24 cellular contexts compared by ENCODE assay signal in the genomic region with DNA sequence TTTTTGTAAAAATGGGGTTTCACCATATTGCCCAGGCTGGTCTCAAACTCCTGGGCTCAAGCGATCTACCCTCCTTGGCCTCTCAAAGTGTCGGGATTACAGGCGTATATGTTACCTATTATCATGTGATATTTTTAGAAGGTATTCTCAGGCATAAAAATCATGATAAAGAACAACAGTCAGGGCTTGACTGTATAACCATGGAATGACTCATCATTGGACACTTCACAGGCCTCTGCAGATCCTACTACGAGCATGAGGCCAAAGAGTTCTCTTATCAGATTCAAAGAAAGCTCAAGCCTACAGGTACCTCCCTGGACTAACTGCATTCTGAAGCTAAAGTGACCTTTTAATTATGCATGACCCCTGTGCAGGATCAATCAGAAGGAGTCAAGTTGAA.
DNase-seq lines count a peak whose midpoint lies in the region; FAIRE-seq and TF ChIP-seq lines count a peak whose summit lies in the region.
"Had no signal": no experiment of that assay in that cellular context is flagged by ENCODE, and none has a peak within 500 bp of the region (broad histone marks: within the 10 kb centered on the region; RNA-seq: fewer than 3 reads in every experiment).

No MANE protein-coding gene starts in this region.

- H3K4ac ChIP-seq in mesenchymal stem cell (ENCODE audit: low read depth in 1 of 2, low read length in 2 of 2), result no peak overlapping the region

- CTCF ChIA-PET in endothelial cell of umbilical vein (lab: Charles Lee), result no interaction called here
- CTCF ChIA-PET in activated CD4-positive, alpha-beta T cell treated with anti-CD3 and anti-CD28 coated beads, Interleukin-2, amount 10 ng/mL, durations not matched to agents 7 days and 5 days (lab: Charles Lee), result no interaction called here

- H4K8ac ChIP-seq in mesenchymal stem cell (ENCODE audit: low read length), result no peak overlapping the region

- no peak overlapping the region for H3K23ac ChIP-seq in mesenchymal stem cell (ENCODE audit: low read length in 2 of 2)

- no peaks in the 10 kb centered on the region for H3K4me1 Mint-ChIP-seq in activated CD4-positive, alpha-beta T cell treated with anti-CD3 and anti-CD28 coated beads, Interleukin-2, amount 10 ng/mL, durations not matched to agents 7 days and 5 days

- BruUV-seq in endothelial cell of umbilical vein (replicated peaks; lab: Mats Ljungman, UMichigan), result no TSS peak

- no peak overlapping the region for H3K18ac ChIP-seq in mesenchymal stem cell (ENCODE audit: low read depth in 1 of 2, low read length in 2 of 2)

- no peak for TF ChIP-seq CTCF in endothelial cell of umbilical vein (IDR thresholded peaks at IDR 0.05; ENCODE audit: extremely low read depth in 1 of 2, insufficient read depth in 1 of 2, low read depth in 1 of 2, low read length in 2 of 2)
- no peak for TF ChIP-seq CTCF in left ventricle myocardium inferior (IDR thresholded peaks at IDR 0.05; ENCODE audit: borderline replicate concordance)

- no peaks in the 10 kb centered on the region for H3K79me1 ChIP-seq in mesenchymal stem cell (replicated peaks; ENCODE audit: low read length, poor library complexity, severe bottlenecking)

- no peak overlapping the region for H4K91ac ChIP-seq in mesenchymal stem cell (ENCODE audit: low read length)

- no peak overlapping the region for H2BK15ac ChIP-seq in mesenchymal stem cell (ENCODE audit: low read depth, poor library complexity, severe bottlenecking)

- H3K36me3 ChIP-seq in endothelial cell of umbilical vein (ENCODE audit: control insufficient read depth in 2 of 2, extremely low read depth in 1 of 2, insufficient read depth in 2 of 2, low read length in 2 of 2), result no peaks in the 10 kb centered on the region
- H3K36me3 ChIP-seq in mesenchymal stem cell (ENCODE audit: control insufficient read depth in 1 of 2, insufficient read depth in 2 of 2, low read depth in 1 of 2, low read length in 2 of 2), result no peaks in the 10 kb centered on the region
- no peaks in the 10 kb centered on the region for H3K36me3 ChIP-seq in left ventricle myocardium inferior
- H3K36me3 ChIP-seq: adrenal gland, vagina had no signal

- no peaks in the 10 kb centered on the region for H3K9me1 ChIP-seq in endothelial cell of umbilical vein (replicated peaks; ENCODE audit: control insufficient read depth, extremely low read depth, insufficient read depth, low read length)

- no peak overlapping the region for H3K4me2 ChIP-seq in endothelial cell of umbilical vein (ENCODE audit: insufficient read depth, low read length)
- no peak overlapping the region for H3K4me2 ChIP-seq in mesenchymal stem cell (ENCODE audit: low read length, poor library complexity, severe bottlenecking)
- H3K4me2 ChIP-seq: KMS-11 had no signal

- H3K27ac ChIP-seq in endothelial cell of umbilical vein (ENCODE audit: insufficient read depth, low read depth, low read length), result no peak overlapping the region
- H3K27ac ChIP-seq in mesenchymal stem cell (ENCODE audit: low read length, poor library complexity, severe bottlenecking), result no peak overlapping the region
- no peak overlapping the region for H3K27ac ChIP-seq in left ventricle myocardium inferior (replicated peaks)
- H3K27ac ChIP-seq: adrenal gland, KMS-11, vagina had no signal

- H2BK12ac ChIP-seq in mesenchymal stem cell (ENCODE audit: low read length in 2 of 2), result no peak overlapping the region

- no peak overlapping the region for H3K4me3 Mint-ChIP-seq in activated CD4-positive, alpha-beta T cell treated with anti-CD3 and anti-CD28 coated beads, Interleukin-2, amount 10 ng/mL, durations not matched to agents 7 days and 5 days
- H3K4me3 Mint-ChIP-seq: CD8-positive, alpha-beta T cell; neural crest cell; T-helper 1 cell treated with Interleukin-12 subunit alpha and Interleukin-12 subunit beta and Interleukin-4 antibody, amounts not matched to agents 30 μg/mL and 1 μg/mL, for 36 hours had no signal

- H2BK120ac ChIP-seq in mesenchymal stem cell (ENCODE audit: low read depth, low read length), result no peak overlapping the region

- no peaks in the 10 kb centered on the region for H3K79me2 ChIP-seq in endothelial cell of umbilical vein (ENCODE audit: control insufficient read depth, insufficient read depth, low read length)

- no peak overlapping the region for H3K27ac Mint-ChIP-seq in activated CD4-positive, alpha-beta T cell treated with anti-CD3 and anti-CD28 coated beads, Interleukin-2, amount 10 ng/mL, durations not matched to agents 7 days and 5 days
- H3K27ac Mint-ChIP-seq: CD8-positive, alpha-beta T cell; progenitor cell of endocrine pancreas; T-helper 1 cell treated with Interleukin-12 subunit alpha and Interleukin-12 subunit beta and Interleukin-4 antibody, amounts not matched to agents 30 μg/mL and 1 μg/mL, for 36 hours had no signal

- 4% methylated on average over 1 of the region's 4 CpGs for WGBS in mesenchymal stem cell

- TF ChIP-seq POLR2A in endothelial cell of umbilical vein (IDR thresholded peaks at IDR 0.05; ENCODE audit: low read depth, low read length), result no peak
- no peak for TF ChIP-seq POLR2A in GM12892 (IDR thresholded peaks at IDR 0.05; ENCODE audit: low read depth, low read length)

- no peak overlapping the region for H3K14ac ChIP-seq in mesenchymal stem cell (ENCODE audit: low read length in 2 of 2)

- DNase-seq in EH (ENCODE audit: low read depth) (peak; percentile 45), RCC 7860 (ENCODE audit: low spot score) (peak; percentile 83), endothelial cell of umbilical vein (ENCODE audit: low read depth, low spot score) (no peak), mesenchymal stem cell (peak; percentile 39), left ventricle myocardium inferior (no peak), GM12892 (ENCODE audit: insufficient read length) (no peak)
- DNase-seq in activated CD4-positive, alpha-beta T cell treated with anti-CD3 and anti-CD28 coated beads, Interleukin-2, amount 10 ng/mL, durations not matched to agents 7 days and 5 days, result no peak
- DNase-seq in activated naive CD4-positive, alpha-beta T cell treated with Interleukin-2 at 50 U/mL for 16 hours, result no peak
- DNase-seq: activated gamma-delta T cell; adrenal gland; CD8-positive, alpha-beta T cell; DND-41; effector CD8-positive, alpha-beta T cell; hippocampal formation; left cardiac atrium; NCI-H1105 treated with DMSO at 0.1 percent for 48 hours; NCI-H524; SHP77; stimulated activated CD4-positive, alpha-beta T cell treated with anti-CD3 and anti-CD28 coated beads, Interleukin-4, amount 100 ng/mL, for 24 hours had no signal

- H2AK5ac ChIP-seq in mesenchymal stem cell (ENCODE audit: low read length, severe bottlenecking), result no peak overlapping the region

- H4K20me1 ChIP-seq in endothelial cell of umbilical vein (replicated peaks; ENCODE audit: control insufficient read depth, extremely low read depth, insufficient read depth, low read length), result no peaks in the 10 kb centered on the region

- intact Hi-C loops in endothelial cell of umbilical vein (cut with micrococcal nuclease), result no loop called here
- intact Hi-C loops in left ventricle myocardium inferior (cut with micrococcal nuclease), result no loop called here

- H3K9ac ChIP-seq in endothelial cell of umbilical vein (replicated peaks; ENCODE audit: extremely low read depth, insufficient read depth, low read length), result no peak overlapping the region
- no peak overlapping the region for H3K9ac ChIP-seq in mesenchymal stem cell (ENCODE audit: low read length)
- H3K9ac ChIP-seq: KMS-11 had no signal

- H3K4me1 ChIP-seq in endothelial cell of umbilical vein (ENCODE audit: control insufficient read depth, extremely low read depth, insufficient read depth, low read length) (no peaks in the 10 kb centered on the region), mesenchymal stem cell (ENCODE audit: control insufficient read depth, insufficient read depth, low read depth, low read length) (peaks cover 2% of the 10 kb centered on the region), left ventricle myocardium inferior (no peaks in the 10 kb centered on the region)
- H3K4me1 ChIP-seq: vagina had no signal

- POLR2A ChIA-PET in endothelial cell of umbilical vein (lab: Charles Lee), result no interaction called here
- POLR2A ChIA-PET in activated CD4-positive, alpha-beta T cell treated with anti-CD3 and anti-CD28 coated beads, Interleukin-2, amount 10 ng/mL, durations not matched to agents 7 days and 5 days (lab: Charles Lee), result no interaction called here

- H3K9me3 ChIP-seq in endothelial cell of umbilical vein (replicated peaks; ENCODE audit: control insufficient read depth, insufficient read depth, low read length) (no peaks in the 10 kb centered on the region), mesenchymal stem cell (ENCODE audit: control insufficient read depth, low read length) (no peaks in the 10 kb centered on the region), left ventricle myocardium inferior (replicated peaks) (no peaks in the 10 kb centered on the region)
- H3K9me3 ChIP-seq: adrenal gland, vagina had no signal

- H3K27me3 ChIP-seq in endothelial cell of umbilical vein (ENCODE audit: control insufficient read depth in 2 of 2, insufficient read depth in 2 of 2, low read length in 2 of 2) (no peaks in the 10 kb centered on the region), mesenchymal stem cell (ENCODE audit: control insufficient read depth in 1 of 2, insufficient read depth in 1 of 2, low read length in 2 of 2) (no peaks in the 10 kb centered on the region), left ventricle myocardium inferior (ENCODE audit: low read depth) (no peaks in the 10 kb centered on the region)
- H3K27me3 ChIP-seq: adrenal gland, vagina had no signal

- H2AFZ ChIP-seq in endothelial cell of umbilical vein (ENCODE audit: low read depth, low read length), result no peak overlapping the region
- no peak overlapping the region for H2AFZ ChIP-seq in mesenchymal stem cell (ENCODE audit: low read depth, low read length)

- H2BK5ac ChIP-seq in mesenchymal stem cell (ENCODE audit: low read depth, low read length, poor library complexity, severe bottlenecking), result no peak overlapping the region

- FAIRE-seq in RCC 7860 (lab: Jason Lieb, UNC) (peak; percentile 90), endothelial cell of umbilical vein (lab: Jason Lieb, UNC) (no peak), GM12892 (lab: Jason Lieb, UNC) (no peak)

- no peaks in the 10 kb centered on the region for H3K36me3 Mint-ChIP-seq in activated CD4-positive, alpha-beta T cell treated with anti-CD3 and anti-CD28 coated beads, Interleukin-2, amount 10 ng/mL, durations not matched to agents 7 days and 5 days (ENCODE audit: low read depth)
- H3K36me3 Mint-ChIP-seq: CD8-positive, alpha-beta T cell had no signal

- H3K27me3 Mint-ChIP-seq in activated CD4-positive, alpha-beta T cell treated with anti-CD3 and anti-CD28 coated beads, Interleukin-2, amount 10 ng/mL, durations not matched to agents 7 days and 5 days, result no peaks in the 10 kb centered on the region
- H3K27me3 Mint-ChIP-seq: progenitor cell of endocrine pancreas had no signal

- dilution Hi-C loops in endothelial cell of umbilical vein (cut with MboI; ENCODE audit: extremely low pct_ligation_motif_present, low sequenced_read_pairs), result no loop called here

- H3K9me3 Mint-ChIP-seq in activated CD4-positive, alpha-beta T cell treated with anti-CD3 and anti-CD28 coated beads, Interleukin-2, amount 10 ng/mL, durations not matched to agents 7 days and 5 days, result no peaks in the 10 kb centered on the region
- H3K9me3 Mint-ChIP-seq: CD8-positive, alpha-beta T cell; T-helper 1 cell treated with Interleukin-12 subunit alpha and Interleukin-12 subunit beta and Interleukin-4 antibody, amounts not matched to agents 30 μg/mL and 1 μg/mL, for 36 hours had no signal

- H3K4me3 ChIP-seq in endothelial cell of umbilical vein (replicated peaks in 1 of 3; ENCODE audit: insufficient read depth in 1 of 3, low read depth in 1 of 3, low read length in 3 of 3) (no peak overlapping the region), mesenchymal stem cell (ENCODE audit: insufficient read depth in 1 of 2, low read depth in 1 of 2, low read length in 2 of 2) (no peak overlapping the region), left ventricle myocardium inferior (no peak overlapping the region)
- H3K4me3 ChIP-seq: adrenal gland, vagina had no signal

Comparison
In these comparisons a context has a peak if more than half of its experiments do, and no peak if none do; other contexts are left out.
1. DNase-seq: peak in EH (single experiment), RCC 7860 (single experiment) and mesenchymal stem cell (single experiment); none in endothelial cell of umbilical vein (single experiment), left ventricle myocardium inferior (single experiment), GM12892 (single experiment), activated CD4-positive, alpha-beta T cell treated with anti-CD3 and anti-CD28 coated beads, Interleukin-2, amount 10 ng/mL, durations not matched to agents 7 days and 5 days (single experiment) and activated naive CD4-positive, alpha-beta T cell treated with Interleukin-2 at 50 U/mL for 16 hours (single experiment).